ENCODE assay signal across 23 cellular contexts in the genomic region with DNA sequence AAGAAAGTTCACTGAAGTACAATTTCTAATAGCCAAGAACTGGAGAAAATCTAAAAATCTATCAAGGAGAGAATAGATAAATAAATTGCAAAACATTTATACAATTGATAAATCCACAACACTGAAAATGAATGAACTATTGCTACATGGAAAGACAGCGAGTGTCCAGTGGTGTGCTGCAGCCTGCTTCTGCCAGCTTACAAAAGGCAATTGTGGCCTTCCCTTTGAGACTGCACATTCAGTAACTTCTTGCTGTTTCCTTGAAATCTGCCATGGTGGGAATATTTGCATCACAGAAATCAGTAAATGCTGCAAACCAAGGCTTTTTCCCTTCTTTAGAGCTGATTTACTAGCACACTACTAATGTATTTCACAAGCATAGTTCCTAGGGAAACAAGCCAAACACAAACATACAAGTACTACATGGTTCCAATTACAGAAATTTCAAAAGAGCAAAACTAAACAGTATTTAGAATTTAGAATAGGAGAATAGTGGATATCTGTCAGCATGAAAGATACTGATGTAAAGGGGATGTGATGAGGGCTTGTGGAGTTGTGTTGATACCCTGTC.
"Had no signal": no experiment of that assay in that cellular context is flagged by ENCODE, and none has a peak within 500 bp of the region (broad histone marks: within the 10 kb centered on the region; RNA-seq: fewer than 3 reads in every experiment).

No MANE protein-coding gene starts in this region.

- H3K36me3 Mint-ChIP-seq: naive thymus-derived CD4-positive, alpha-beta T cell; stimulated activated memory B cell treated with anti-CD40 and anti-IgM and Interleukin-4, amounts not matched to agents 10 μg/mL and 1 μg/mL and 100 μg/mL, for 72 hours; T-cell had no signal

- DNase-seq: activated B cell treated with CpG ODN at 0.5 μM for 24 hours; activated CD4-positive, alpha-beta memory T cell treated with anti-CD3 and anti-CD28 coated beads, Interleukin-2, amount 10 ng/mL, durations not matched to agents 7 days and 5 days; activated CD4-positive, alpha-beta T cell treated with anti-CD3 and anti-CD28 coated beads for 4 hours; activated naive CD4-positive, alpha-beta T cell treated with Interleukin-2 at 50 U/mL for 16 hours; activated T-cell treated with anti-CD3 and anti-CD28 coated beads, Interleukin-2, amount 50 U/mL, for 1 hour; aorta; brain microvascular endothelial cell; cortex of kidney; effector CD4-positive, alpha-beta T cell; left ventricle myocardium inferior; mammary epithelial cell; naive thymus-derived CD4-positive, alpha-beta T cell; pancreas; stimulated activated CD4-positive, alpha-beta T cell treated with anti-CD3 and anti-CD28 coated beads, Interleukin-4, amount 100 ng/mL, for 4 hours; T-cell; thyroid gland had no signal

- ATAC-seq: activated T-helper 17 cell treated with anti-CD3 and anti-CD28 coated beads, Interleukin-2, amount 50 U/mL, for 72 hours; naive thymus-derived CD4-positive, alpha-beta T cell; pancreas; sciatic nerve; stimulated activated memory B cell treated with anti-CD40 and anti-IgM and Interleukin-4, amounts not matched to agents 10 μg/mL and 1 μg/mL and 100 μg/mL, for 72 hours; T-cell had no signal

- H3K9me3 Mint-ChIP-seq: activated B cell treated with CpG ODN at 0.5 μM for 24 hours; activated CD4-positive, alpha-beta memory T cell treated with anti-CD3 and anti-CD28 coated beads, Interleukin-2, amount 10 ng/mL, durations not matched to agents 7 days and 5 days; T-cell had no signal

- H3K4me3 Mint-ChIP-seq: activated B cell treated with CpG ODN at 0.5 μM for 24 hours; activated CD4-positive, alpha-beta memory T cell treated with anti-CD3 and anti-CD28 coated beads, Interleukin-2, amount 10 ng/mL, durations not matched to agents 7 days and 5 days; activated T-helper 17 cell treated with anti-CD3 and anti-CD28 coated beads, Interleukin-2, amount 50 U/mL, for 72 hours; central memory CD8-positive, alpha-beta T cell; naive thymus-derived CD4-positive, alpha-beta T cell; stimulated activated memory B cell treated with anti-CD40 and anti-IgM and Interleukin-4, amounts not matched to agents 10 μg/mL and 1 μg/mL and 100 μg/mL, for 72 hours; T-cell had no signal

- H3K27ac ChIP-seq: brain microvascular endothelial cell, esophagus muscularis mucosa, left ventricle myocardium inferior, neutrophil, pancreas, SK-N-MC, thyroid gland had no signal

- H3K27ac Mint-ChIP-seq: activated B cell treated with CpG ODN at 0.5 μM for 24 hours; activated CD4-positive, alpha-beta memory T cell treated with anti-CD3 and anti-CD28 coated beads, Interleukin-2, amount 10 ng/mL, durations not matched to agents 7 days and 5 days; activated T-helper 17 cell treated with anti-CD3 and anti-CD28 coated beads, Interleukin-2, amount 50 U/mL, for 72 hours; naive thymus-derived CD4-positive, alpha-beta T cell; stimulated activated memory B cell treated with anti-CD40 and anti-IgM and Interleukin-4, amounts not matched to agents 10 μg/mL and 1 μg/mL and 100 μg/mL, for 72 hours; T-cell had no signal

- H3K27me3 Mint-ChIP-seq: activated B cell treated with CpG ODN at 0.5 μM for 24 hours; activated CD4-positive, alpha-beta memory T cell treated with anti-CD3 and anti-CD28 coated beads, Interleukin-2, amount 10 ng/mL, durations not matched to agents 7 days and 5 days; activated T-helper 17 cell treated with anti-CD3 and anti-CD28 coated beads, Interleukin-2, amount 50 U/mL, for 72 hours; central memory CD8-positive, alpha-beta T cell; naive thymus-derived CD4-positive, alpha-beta T cell; stimulated activated memory B cell treated with anti-CD40 and anti-IgM and Interleukin-4, amounts not matched to agents 10 μg/mL and 1 μg/mL and 100 μg/mL, for 72 hours; T-cell had no signal

- H3K4me1 Mint-ChIP-seq: activated B cell treated with CpG ODN at 0.5 μM for 24 hours; activated CD4-positive, alpha-beta memory T cell treated with anti-CD3 and anti-CD28 coated beads, Interleukin-2, amount 10 ng/mL, durations not matched to agents 7 days and 5 days; activated T-helper 17 cell treated with anti-CD3 and anti-CD28 coated beads, Interleukin-2, amount 50 U/mL, for 72 hours; central memory CD8-positive, alpha-beta T cell; naive thymus-derived CD4-positive, alpha-beta T cell; stimulated activated memory B cell treated with anti-CD40 and anti-IgM and Interleukin-4, amounts not matched to agents 10 μg/mL and 1 μg/mL and 100 μg/mL, for 72 hours; T-cell had no signal
